In genomic region chr12:116626153-116626552, GRCh38 we compare ENCODE assay signal across 8 cellular contexts.
"Had no signal": no experiment of that assay in that cellular context is flagged by ENCODE, and none has a peak within 500 bp of the region (broad histone marks: within the 10 kb centered on the region; RNA-seq: fewer than 3 reads in every experiment).

No MANE protein-coding gene starts in this region.

- H3K4me3 ChIP-seq: GM12878 had no signal

- DNase-seq: GDM1, GF-D8 had no signal

- FAIRE-seq: G401.6, GM12878, GM12891, GM12892, GM18507, GM19239 had no signal

- ATAC-seq: GM12878 had no signal
